Comparison of ENCODE assay signal across 7 cellular contexts in genomic region chr1:87648720-87649119, GRCh38.
"Had no signal": no experiment of that assay in that cellular context is flagged by ENCODE, and none has a peak within 500 bp of the region (broad histone marks: within the 10 kb centered on the region; RNA-seq: fewer than 3 reads in every experiment).

No MANE protein-coding gene starts in this region.

- H3K9me3 Mint-ChIP-seq: IgD-negative memory B cell had no signal

- H3K27me3 Mint-ChIP-seq: IgD-negative memory B cell had no signal

- H3K36me3 Mint-ChIP-seq: IgD-negative memory B cell had no signal

- FAIRE-seq: HTR-8/SVneo, K562 had no signal

- H3K4me2 ChIP-seq: KMS-11 had no signal

- H3K9ac ChIP-seq: KMS-11 had no signal

- DNase-seq: KBM-7, KG1 had no signal

- H3K4me3 ChIP-seq: K562 had no signal

- ATAC-seq: K562 had no signal

- H3K4me3 Mint-ChIP-seq: IgD-negative memory B cell had no signal

- H3K27ac ChIP-seq: HL-60, KMS-11 had no signal
